ENCODE assay signal across 8 cellular contexts in genomic region chr4:151099226-151099975, GRCh38. TPM values are rescaled to one million over a fixed set of nuclear protein-coding genes. Genes with fewer than 3 reads are reported as not detected.
DNase-seq lines count a peak whose midpoint lies in the region; ATAC-seq, FAIRE-seq and TF ChIP-seq lines count a peak whose summit lies in the region.

Gene RPS3A, plus strand, starts transcription at chr4:151099628. Its CDS starts 25 bp downstream, at chr4:151099653.

- peaks cover 2% of the 10 kb centered on the region; the same call in 1 of the 2 replicates for H3K36me3 ChIP-seq in Caco-2 (ENCODE audit: control insufficient read depth, insufficient read depth, low read length)
- peaks cover 43% of the 10 kb centered on the region for H3K36me3 ChIP-seq in endodermal cell (ENCODE audit: control insufficient read depth, insufficient read depth, low read length)
- peaks cover 47% of the 10 kb centered on the region for H3K36me3 ChIP-seq in mesodermal cell (ENCODE audit: control insufficient read depth, insufficient read depth, low read length)

- DNase-seq in Caco-2 (peak; percentile 95 to 97), HTR-8/SVneo (ENCODE audit: insufficient read length, low spot score) (peak; percentile 91), NOMO-1 treated with dmso at 0.1 percent for 144 hours (lab: John Stamatoyannopoulos, UW; ENCODE audit: unreplicated experiment) (peak; percentile 90), endodermal cell (peak; percentile 99)
- DNase-seq in activated CD8-positive, alpha-beta memory T cell treated with anti-CD3 and anti-CD28 coated beads, Interleukin-2, amount 10 ng/mL, durations not matched to agents 7 days and 5 days = peak; percentile 98
- peak; percentile 94 to 96 for DNase-seq in stimulated activated CD8-positive, alpha-beta memory T cell treated with anti-CD3 and anti-CD28 coated beads, Interleukin-15, amount 100 ng/mL, for 48 hours (ENCODE audit: low read depth in 2 of 2)

- peak; percentile 94 for ATAC-seq in GM21360 (IDR thresholded peaks at IDR 0.05; ENCODE audit: unreplicated experiment)
- ATAC-seq in activated CD8-positive, alpha-beta memory T cell treated with anti-CD3 and anti-CD28 coated beads, Interleukin-2, amount 10 ng/mL, durations not matched to agents 7 days and 5 days = peak; percentile 91

- WGBS in endodermal cell (ENCODE audit: insufficient coverage in 1 of 2, insufficient read length in 1 of 2), 2 experiments = 2 to 3% methylated on average over 51 to 69 of the region's 69 CpGs
- 2% methylated on average over 54 to 66 of the region's 69 CpGs for WGBS in mesodermal cell (ENCODE audit: insufficient coverage in 2 of 2), 2 experiments

- H3K9ac ChIP-seq in endodermal cell (ENCODE audit: extremely low read depth, low read length, poor library complexity, severe bottlenecking) = peak within 1 kb of the TSS; percentile 99

- H3K27ac ChIP-seq in endodermal cell (ENCODE audit: low read depth, low read length) (peak within 1 kb of the TSS; percentile 95), mesodermal cell (ENCODE audit: low read depth, low read length, severe bottlenecking) (peak within 1 kb of the TSS; percentile 90)

- no TSS peak for BruUV-seq in Caco-2 (replicated peaks; lab: Mats Ljungman, UMichigan)

- intact Hi-C loops in Caco-2 (cut with micrococcal nuclease; ENCODE audit: unreplicated experiment) = loop anchor here (1.0 kb wide), 1 partner anchor 84 kb away; the partner anchor contains the start of gene LRBA

- H3K4me1 ChIP-seq in Caco-2 (peaks cover 8% of the 10 kb centered on the region), endodermal cell (ENCODE audit: control insufficient read depth, insufficient read depth, low read length) (peaks cover 5% of the 10 kb centered on the region), mesodermal cell (ENCODE audit: control insufficient read depth, insufficient read depth, low read length, poor library complexity, severe bottlenecking) (no peaks in the 10 kb centered on the region)

- TF ChIP-seq CTCF in Caco-2 (IDR thresholded peaks at IDR 0.05; ENCODE audit: insufficient read depth in 1 of 2, low read depth in 1 of 2, low read length in 1 of 2, severe bottlenecking in 1 of 2, unreplicated experiment in 1 of 2) (peak; percentile 25 to 82), endodermal cell (conservative IDR thresholded peaks at IDR 0.05) (peak; percentile 90)

- H3K27me3 Mint-ChIP-seq in Caco-2 (ENCODE audit: insufficient read depth, unreplicated experiment) (no peaks in the 10 kb centered on the region), endodermal cell (ENCODE audit: insufficient read depth) (no peaks in the 10 kb centered on the region)
- peaks cover 4% of the 10 kb centered on the region for H3K27me3 Mint-ChIP-seq in activated CD8-positive, alpha-beta memory T cell treated with anti-CD3 and anti-CD28 coated beads, Interleukin-2, amount 10 ng/mL, durations not matched to agents 7 days and 5 days

- POLR2A ChIA-PET in Caco-2 (lab: Charles Lee) = interaction anchor here (0.6 to 0.7 kb wide), 2 partner anchors 180 to 309 kb away, joined by 3 to 4 read pairs; no protein-coding TSS in a partner anchor

- H3K4me3 Mint-ChIP-seq in Caco-2 (ENCODE audit: unreplicated experiment) = peak within 1 kb of the TSS; percentile 94
- H3K4me3 Mint-ChIP-seq in activated CD8-positive, alpha-beta memory T cell treated with anti-CD3 and anti-CD28 coated beads, Interleukin-2, amount 10 ng/mL, durations not matched to agents 7 days and 5 days = peak within 1 kb of the TSS; percentile 100
- H3K4me3 Mint-ChIP-seq in endodermal cell = peak within 1 kb of the TSS; percentile 99

- H3K27ac Mint-ChIP-seq in Caco-2 (ENCODE audit: unreplicated experiment) (peak within 1 kb of the TSS; percentile 98), endodermal cell (peak within 1 kb of the TSS; percentile 100)
- peak within 1 kb of the TSS; percentile 99 for H3K27ac Mint-ChIP-seq in activated CD8-positive, alpha-beta memory T cell treated with anti-CD3 and anti-CD28 coated beads, Interleukin-2, amount 10 ng/mL, durations not matched to agents 7 days and 5 days

- peak; percentile 92 for FAIRE-seq in HTR-8/SVneo (lab: Jason Lieb, UNC)

- no peaks in the 10 kb centered on the region for H3K9me3 ChIP-seq in Caco-2
- no peaks in the 10 kb centered on the region for H3K9me3 ChIP-seq in endodermal cell (ENCODE audit: control insufficient read depth, low read length)
- no peaks in the 10 kb centered on the region for H3K9me3 ChIP-seq in mesodermal cell (ENCODE audit: control insufficient read depth, low read length)

- H3K4me3 ChIP-seq in Caco-2 (ENCODE audit: low read depth, low read length) (peak within 1 kb of the TSS; percentile 97), endodermal cell (ENCODE audit: low read length) (peak within 1 kb of the TSS; percentile 100), mesodermal cell (ENCODE audit: extremely low read depth, insufficient read depth, low read length, poor library complexity, severe bottlenecking) (peak within 1 kb of the TSS; percentile 99)

- CTCF ChIA-PET in Caco-2 (lab: Charles Lee) = no interaction called here
- CTCF ChIA-PET in activated CD8-positive, alpha-beta memory T cell treated with anti-CD3 and anti-CD28 coated beads, Interleukin-2, amount 10 ng/mL, durations not matched to agents 7 days and 5 days (lab: Charles Lee) = interaction anchor here (0.6 to 2.1 kb wide), 7 partner anchors 8 to 1679 kb away, joined by 3 to 5 read pairs (median 4); partner anchors contain the start of gene TIGD4

- H3K4me1 Mint-ChIP-seq in Caco-2 (ENCODE audit: low read depth, unreplicated experiment) (peaks cover 6% of the 10 kb centered on the region), endodermal cell (peaks cover 19% of the 10 kb centered on the region)
- H3K4me1 Mint-ChIP-seq in activated CD8-positive, alpha-beta memory T cell treated with anti-CD3 and anti-CD28 coated beads, Interleukin-2, amount 10 ng/mL, durations not matched to agents 7 days and 5 days = peaks cover 59% of the 10 kb centered on the region

- H3K36me3 Mint-ChIP-seq in Caco-2 (ENCODE audit: insufficient read depth, unreplicated experiment) = peaks cover 55% of the 10 kb centered on the region
- peaks cover 47% of the 10 kb centered on the region for H3K36me3 Mint-ChIP-seq in activated CD8-positive, alpha-beta memory T cell treated with anti-CD3 and anti-CD28 coated beads, Interleukin-2, amount 10 ng/mL, durations not matched to agents 7 days and 5 days
- H3K36me3 Mint-ChIP-seq in endodermal cell (ENCODE audit: low read depth) = peaks cover 43% of the 10 kb centered on the region

- no peaks in the 10 kb centered on the region for H3K27me3 ChIP-seq in Caco-2 (replicated peaks; ENCODE audit: control insufficient read depth, insufficient read depth, low read length)
- no peaks in the 10 kb centered on the region for H3K27me3 ChIP-seq in endodermal cell (ENCODE audit: control insufficient read depth, insufficient read depth, low read length, poor library complexity, severe bottlenecking)

- no peaks in the 10 kb centered on the region for H3K9me3 Mint-ChIP-seq in Caco-2 (ENCODE audit: unreplicated experiment)
- no peaks in the 10 kb centered on the region for H3K9me3 Mint-ChIP-seq in activated CD8-positive, alpha-beta memory T cell treated with anti-CD3 and anti-CD28 coated beads, Interleukin-2, amount 10 ng/mL, durations not matched to agents 7 days and 5 days (ENCODE audit: low read depth)
- H3K9me3 Mint-ChIP-seq in endodermal cell = peaks cover 3% of the 10 kb centered on the region

RNA-seq across cellular contexts. Expression of gene RPS3A, which starts in this region (rescaled TPM):
- 1,868 and 1,919 TPM in 2 replicates for total RNA-seq in Caco-2 (2022)
- total RNA-seq in activated CD8-positive, alpha-beta memory T cell treated with anti-CD3 and anti-CD28 coated beads, Interleukin-2, amount 10 ng/mL, durations not matched to agents 7 days and 5 days = 1,000 to 10,000 TPM; 1,281 to 1,734 TPM
- total RNA-seq in endodermal cell = 1,000 to 10,000 TPM; 2,304 to 2,367 TPM
- 3,088 TPM for polyA plus RNA-seq in endodermal cell (2013, experiment 1 of 2)
- polyA plus RNA-seq in endodermal cell (2013, experiment 2 of 2) = 3,198 TPM
- 3,322 TPM for polyA plus RNA-seq in mesodermal cell (2013, experiment 1 of 2)
- polyA plus RNA-seq in mesodermal cell (2013, experiment 2 of 2) = 3,472 TPM

Comparison
In these comparisons a context has a peak if more than half of its experiments do, and no peak if none do; other contexts are left out.
1. Peak in every context shown above with its lines: DNase-seq, ATAC-seq, H3K4me3 ChIP-seq and H3K27ac ChIP-seq.